In genomic region chr5:126883801-126884200, GRCh38 we compare ENCODE assay signal across 1 cellular context.
TF ChIP-seq lines count a peak whose summit lies in the region.

No MANE protein-coding gene starts in this region.

TF ChIP-seq in K562, 482 proteins besides CTCF, POLR2A, EP300 and RAD21 (continued from another document):
- TF ChIP-seq FOXA3 (CRISPR knock-in tag; conservative IDR thresholded peaks at IDR 0.05 in 1 of 2, IDR thresholded peaks at IDR 0.05 in 1 of 2) (peak; percentile 93 to 95), MTA2 (IDR thresholded peaks at IDR 0.05; ENCODE audit: low read depth) (0 out of 2 replicates have a peak, but pooled peaks have one; percentile 11), ZNF41 (CRISPR knock-in tag; conservative IDR thresholded peaks at IDR 0.05) (no peak), ZNF584 (CRISPR knock-in tag; IDR thresholded peaks at IDR 0.05; ENCODE audit: low read depth) (peak; percentile 38; the same call in 1 of the 2 replicates), PBX2 (CRISPR knock-in tag; IDR thresholded peaks at IDR 0.05; ENCODE audit: low read depth) (no peak), PBX2 (tag; conservative IDR thresholded peaks at IDR 0.05; ENCODE audit: low read depth) (peak; percentile 60), STAT5A (IDR thresholded peaks at IDR 0.05; ENCODE audit: borderline replicate concordance, low read length) (peak; percentile 22; the same call in 1 of the 2 replicates), ZNF282 (CRISPR knock-in tag; IDR thresholded peaks at IDR 0.05) (no peak), RCOR1 (IDR thresholded peaks at IDR 0.05; ENCODE audit: borderline replicate concordance in 1 of 2, low read depth in 2 of 2, low read length in 2 of 2) (no peak), MEIS2 (IDR thresholded peaks at IDR 0.05; ENCODE audit: partially characterized antibody) (peak; percentile 79), FOXA1 (IDR thresholded peaks at IDR 0.05; ENCODE audit: borderline replicate concordance) (peak; percentile 58; the same call in 1 of the 2 replicates), TEAD2 (tag; IDR thresholded peaks at IDR 0.05) (peak; percentile 17; the same call in 1 of the 2 replicates), MAX (CRISPR knock-in tag; IDR thresholded peaks at IDR 0.05) (no peak), ATF3 (IDR thresholded peaks at IDR 0.05) (no peak), ATF3 (CRISPR knock-in tag; conservative IDR thresholded peaks at IDR 0.05) (peak; percentile 5; the same call in 1 of the 2 replicates), PTRF (tag; IDR thresholded peaks at IDR 0.05) (no peak), MCM3 (IDR thresholded peaks at IDR 0.05) (no peak), TEAD4 (IDR thresholded peaks at IDR 0.05; ENCODE audit: low read length) (0 out of 2 replicates have a peak, but pooled peaks have one; percentile 33), TEAD4 (CRISPR knock-in tag; IDR thresholded peaks at IDR 0.05; ENCODE audit: borderline replicate concordance) (no peak), CBX5 (IDR thresholded peaks at IDR 0.05; ENCODE audit: borderline replicate concordance, low read depth) (no peak)
